In genomic region chr9:126376311-126376902, GRCh38 we compare ENCODE assay signal across 1 cellular context.
TF ChIP-seq lines count a peak whose summit lies in the region.

No MANE protein-coding gene starts in this region.

TF ChIP-seq in HepG2, 621 proteins besides CTCF, POLR2A, EP300 and RAD21 (continued from another document and continues in another):
- TF ChIP-seq, protein P1, sequence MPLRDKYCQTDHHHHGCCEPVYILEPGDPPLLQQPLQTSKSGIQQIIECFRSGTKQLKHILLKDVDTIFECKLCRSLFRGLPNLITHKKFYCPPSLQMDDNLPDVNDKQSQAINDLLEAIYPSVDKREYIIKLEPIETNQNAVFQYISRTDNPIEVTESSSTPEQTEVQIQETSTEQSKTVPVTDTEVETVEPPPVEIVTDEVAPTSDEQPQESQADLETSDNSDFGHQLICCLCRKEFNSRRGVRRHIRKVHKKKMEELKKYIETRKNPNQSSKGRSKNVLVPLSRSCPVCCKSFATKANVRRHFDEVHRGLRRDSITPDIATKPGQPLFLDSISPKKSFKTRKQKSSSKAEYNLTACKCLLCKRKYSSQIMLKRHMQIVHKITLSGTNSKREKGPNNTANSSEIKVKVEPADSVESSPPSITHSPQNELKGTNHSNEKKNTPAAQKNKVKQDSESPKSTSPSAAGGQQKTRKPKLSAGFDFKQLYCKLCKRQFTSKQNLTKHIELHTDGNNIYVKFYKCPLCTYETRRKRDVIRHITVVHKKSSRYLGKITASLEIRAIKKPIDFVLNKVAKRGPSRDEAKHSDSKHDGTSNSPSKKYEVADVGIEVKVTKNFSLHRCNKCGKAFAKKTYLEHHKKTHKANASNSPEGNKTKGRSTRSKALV (CRISPR knock-in tag; IDR thresholded peaks at IDR 0.05), result 0 out of 2 replicates have a peak, but pooled peaks have one; percentile 34
- TF ChIP-seq BATF2 (CRISPR knock-in tag; IDR thresholded peaks at IDR 0.05) (no peak), CSRNP1 (CRISPR knock-in tag; IDR thresholded peaks at IDR 0.05) (no peak), SP2 (CRISPR knock-in tag; IDR thresholded peaks at IDR 0.05) (no peak), SRSF4 (IDR thresholded peaks at IDR 0.05; ENCODE audit: low read depth, low read length, poor library complexity, severe bottlenecking) (no peak), NR2F2 (IDR thresholded peaks at IDR 0.05; ENCODE audit: borderline replicate concordance, low read depth) (no peak; the same call in 1 of the 2 replicates), SALL2 (CRISPR knock-in tag; IDR thresholded peaks at IDR 0.05) (peak; percentile 86; the same call in 1 of the 2 replicates), ZNF232 (CRISPR knock-in tag; IDR thresholded peaks at IDR 0.05; ENCODE audit: borderline replicate concordance) (no peak), ZNF775 (CRISPR knock-in tag; IDR thresholded peaks at IDR 0.05; ENCODE audit: borderline replicate concordance) (no peak), TRIM24 (CRISPR knock-in tag; IDR thresholded peaks at IDR 0.05) (no peak), RFX5 (IDR thresholded peaks at IDR 0.05; ENCODE audit: low read depth, low read length) (no peak), ZSCAN29 (CRISPR knock-in tag; conservative IDR thresholded peaks at IDR 0.05) (0 out of 2 replicates have a peak, but pooled peaks have one; percentile 53), SIN3B (IDR thresholded peaks at IDR 0.05; ENCODE audit: low read length) (no peak), PTBP1 (IDR thresholded peaks at IDR 0.05; ENCODE audit: low read depth, low read length, poor library complexity, severe bottlenecking) (no peak), ZNF510 (CRISPR knock-in tag; IDR thresholded peaks at IDR 0.05; ENCODE audit: low read depth) (no peak), KDM2A (CRISPR knock-in tag; IDR thresholded peaks at IDR 0.05; ENCODE audit: borderline replicate concordance, low read depth) (0 out of 2 replicates have a peak, but pooled peaks have one; percentile 17), GRHL1 (CRISPR knock-in tag; conservative IDR thresholded peaks at IDR 0.05) (no peak), ATM (IDR thresholded peaks at IDR 0.05; ENCODE audit: borderline replicate concordance) (no peak), GZF1 (CRISPR knock-in tag; IDR thresholded peaks at IDR 0.05) (no peak), ZNF572 (CRISPR knock-in tag; IDR thresholded peaks at IDR 0.05) (no peak), ZNF776 (CRISPR knock-in tag; IDR thresholded peaks at IDR 0.05) (no peak), MYNN (CRISPR knock-in tag; IDR thresholded peaks at IDR 0.05; ENCODE audit: low read depth) (no peak), DR1 (CRISPR knock-in tag; IDR thresholded peaks at IDR 0.05) (no peak), ZNF557 (CRISPR knock-in tag; IDR thresholded peaks at IDR 0.05) (no peak), THYN1 (CRISPR knock-in tag; IDR thresholded peaks at IDR 0.05; ENCODE audit: borderline replicate concordance, low read depth) (no peak), ELF4 (CRISPR knock-in tag; IDR thresholded peaks at IDR 0.05; ENCODE audit: borderline replicate concordance) (no peak), POLR2G (IDR thresholded peaks at IDR 0.05; ENCODE audit: low read depth, low read length) (peak; percentile 75), PHF21A (CRISPR knock-in tag; IDR thresholded peaks at IDR 0.05) (no peak), ZNF547 (CRISPR knock-in tag; IDR thresholded peaks at IDR 0.05) (no peak), HMGA1 (CRISPR knock-in tag; conservative IDR thresholded peaks at IDR 0.05) (no peak)
- TF ChIP-seq, protein P2, sequence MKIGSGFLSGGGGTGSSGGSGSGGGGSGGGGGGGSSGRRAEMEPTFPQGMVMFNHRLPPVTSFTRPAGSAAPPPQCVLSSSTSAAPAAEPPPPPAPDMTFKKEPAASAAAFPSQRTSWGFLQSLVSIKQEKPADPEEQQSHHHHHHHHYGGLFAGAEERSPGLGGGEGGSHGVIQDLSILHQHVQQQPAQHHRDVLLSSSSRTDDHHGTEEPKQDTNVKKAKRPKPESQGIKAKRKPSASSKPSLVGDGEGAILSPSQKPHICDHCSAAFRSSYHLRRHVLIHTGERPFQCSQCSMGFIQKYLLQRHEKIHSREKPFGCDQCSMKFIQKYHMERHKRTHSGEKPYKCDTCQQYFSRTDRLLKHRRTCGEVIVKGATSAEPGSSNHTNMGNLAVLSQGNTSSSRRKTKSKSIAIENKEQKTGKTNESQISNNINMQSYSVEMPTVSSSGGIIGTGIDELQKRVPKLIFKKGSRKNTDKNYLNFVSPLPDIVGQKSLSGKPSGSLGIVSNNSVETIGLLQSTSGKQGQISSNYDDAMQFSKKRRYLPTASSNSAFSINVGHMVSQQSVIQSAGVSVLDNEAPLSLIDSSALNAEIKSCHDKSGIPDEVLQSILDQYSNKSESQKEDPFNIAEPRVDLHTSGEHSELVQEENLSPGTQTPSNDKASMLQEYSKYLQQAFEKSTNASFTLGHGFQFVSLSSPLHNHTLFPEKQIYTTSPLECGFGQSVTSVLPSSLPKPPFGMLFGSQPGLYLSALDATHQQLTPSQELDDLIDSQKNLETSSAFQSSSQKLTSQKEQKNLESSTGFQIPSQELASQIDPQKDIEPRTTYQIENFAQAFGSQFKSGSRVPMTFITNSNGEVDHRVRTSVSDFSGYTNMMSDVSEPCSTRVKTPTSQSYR (CRISPR knock-in tag; IDR thresholded peaks at IDR 0.05; ENCODE audit: borderline replicate concordance), result peak; percentile 94
- TF ChIP-seq, protein P3, sequence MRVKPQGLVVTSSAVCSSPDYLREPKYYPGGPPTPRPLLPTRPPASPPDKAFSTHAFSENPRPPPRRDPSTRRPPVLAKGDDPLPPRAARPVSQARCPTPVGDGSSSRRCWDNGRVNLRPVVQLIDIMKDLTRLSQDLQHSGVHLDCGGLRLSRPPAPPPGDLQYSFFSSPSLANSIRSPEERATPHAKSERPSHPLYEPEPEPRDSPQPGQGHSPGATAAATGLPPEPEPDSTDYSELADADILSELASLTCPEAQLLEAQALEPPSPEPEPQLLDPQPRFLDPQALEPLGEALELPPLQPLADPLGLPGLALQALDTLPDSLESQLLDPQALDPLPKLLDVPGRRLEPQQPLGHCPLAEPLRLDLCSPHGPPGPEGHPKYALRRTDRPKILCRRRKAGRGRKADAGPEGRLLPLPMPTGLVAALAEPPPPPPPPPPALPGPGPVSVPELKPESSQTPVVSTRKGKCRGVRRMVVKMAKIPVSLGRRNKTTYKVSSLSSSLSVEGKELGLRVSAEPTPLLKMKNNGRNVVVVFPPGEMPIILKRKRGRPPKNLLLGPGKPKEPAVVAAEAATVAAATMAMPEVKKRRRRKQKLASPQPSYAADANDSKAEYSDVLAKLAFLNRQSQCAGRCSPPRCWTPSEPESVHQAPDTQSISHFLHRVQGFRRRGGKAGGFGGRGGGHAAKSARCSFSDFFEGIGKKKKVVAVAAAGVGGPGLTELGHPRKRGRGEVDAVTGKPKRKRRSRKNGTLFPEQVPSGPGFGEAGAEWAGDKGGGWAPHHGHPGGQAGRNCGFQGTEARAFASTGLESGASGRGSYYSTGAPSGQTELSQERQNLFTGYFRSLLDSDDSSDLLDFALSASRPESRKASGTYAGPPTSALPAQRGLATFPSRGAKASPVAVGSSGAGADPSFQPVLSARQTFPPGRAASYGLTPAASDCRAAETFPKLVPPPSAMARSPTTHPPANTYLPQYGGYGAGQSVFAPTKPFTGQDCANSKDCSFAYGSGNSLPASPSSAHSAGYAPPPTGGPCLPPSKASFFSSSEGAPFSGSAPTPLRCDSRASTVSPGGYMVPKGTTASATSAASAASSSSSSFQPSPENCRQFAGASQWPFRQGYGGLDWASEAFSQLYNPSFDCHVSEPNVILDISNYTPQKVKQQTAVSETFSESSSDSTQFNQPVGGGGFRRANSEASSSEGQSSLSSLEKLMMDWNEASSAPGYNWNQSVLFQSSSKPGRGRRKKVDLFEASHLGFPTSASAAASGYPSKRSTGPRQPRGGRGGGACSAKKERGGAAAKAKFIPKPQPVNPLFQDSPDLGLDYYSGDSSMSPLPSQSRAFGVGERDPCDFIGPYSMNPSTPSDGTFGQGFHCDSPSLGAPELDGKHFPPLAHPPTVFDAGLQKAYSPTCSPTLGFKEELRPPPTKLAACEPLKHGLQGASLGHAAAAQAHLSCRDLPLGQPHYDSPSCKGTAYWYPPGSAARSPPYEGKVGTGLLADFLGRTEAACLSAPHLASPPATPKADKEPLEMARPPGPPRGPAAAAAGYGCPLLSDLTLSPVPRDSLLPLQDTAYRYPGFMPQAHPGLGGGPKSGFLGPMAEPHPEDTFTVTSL (CRISPR knock-in tag; IDR thresholded peaks at IDR 0.05; ENCODE audit: borderline replicate concordance), result no peak
- TF ChIP-seq, protein P4, sequence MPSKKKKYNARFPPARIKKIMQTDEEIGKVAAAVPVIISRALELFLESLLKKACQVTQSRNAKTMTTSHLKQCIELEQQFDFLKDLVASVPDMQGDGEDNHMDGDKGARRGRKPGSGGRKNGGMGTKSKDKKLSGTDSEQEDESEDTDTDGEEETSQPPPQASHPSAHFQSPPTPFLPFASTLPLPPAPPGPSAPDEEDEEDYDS (CRISPR knock-in tag; IDR thresholded peaks at IDR 0.05), result peak; percentile 49; the same call in 1 of the 2 replicates
- TF ChIP-seq, protein P5, sequence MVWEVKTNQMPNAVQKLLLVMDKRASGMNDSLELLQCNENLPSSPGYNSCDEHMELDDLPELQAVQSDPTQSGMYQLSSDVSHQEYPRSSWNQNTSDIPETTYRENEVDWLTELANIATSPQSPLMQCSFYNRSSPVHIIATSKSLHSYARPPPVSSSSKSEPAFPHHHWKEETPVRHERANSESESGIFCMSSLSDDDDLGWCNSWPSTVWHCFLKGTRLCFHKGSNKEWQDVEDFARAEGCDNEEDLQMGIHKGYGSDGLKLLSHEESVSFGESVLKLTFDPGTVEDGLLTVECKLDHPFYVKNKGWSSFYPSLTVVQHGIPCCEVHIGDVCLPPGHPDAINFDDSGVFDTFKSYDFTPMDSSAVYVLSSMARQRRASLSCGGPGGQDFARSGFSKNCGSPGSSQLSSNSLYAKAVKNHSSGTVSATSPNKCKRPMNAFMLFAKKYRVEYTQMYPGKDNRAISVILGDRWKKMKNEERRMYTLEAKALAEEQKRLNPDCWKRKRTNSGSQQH (CRISPR knock-in tag; IDR thresholded peaks at IDR 0.05; ENCODE audit: low read depth), result no peak
- TF ChIP-seq, protein P6, sequence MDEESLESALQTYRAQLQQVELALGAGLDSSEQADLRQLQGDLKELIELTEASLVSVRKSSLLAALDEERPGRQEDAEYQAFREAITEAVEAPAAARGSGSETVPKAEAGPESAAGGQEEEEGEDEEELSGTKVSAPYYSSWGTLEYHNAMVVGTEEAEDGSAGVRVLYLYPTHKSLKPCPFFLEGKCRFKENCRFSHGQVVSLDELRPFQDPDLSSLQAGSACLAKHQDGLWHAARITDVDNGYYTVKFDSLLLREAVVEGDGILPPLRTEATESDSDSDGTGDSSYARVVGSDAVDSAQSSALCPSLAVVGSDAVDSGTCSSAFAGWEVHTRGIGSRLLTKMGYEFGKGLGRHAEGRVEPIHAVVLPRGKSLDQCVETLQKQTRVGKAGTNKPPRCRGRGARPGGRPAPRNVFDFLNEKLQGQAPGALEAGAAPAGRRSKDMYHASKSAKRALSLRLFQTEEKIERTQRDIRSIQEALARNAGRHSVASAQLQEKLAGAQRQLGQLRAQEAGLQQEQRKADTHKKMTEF (CRISPR knock-in tag; IDR thresholded peaks at IDR 0.05), result peak; percentile 62; the same call in 1 of the 2 replicates
- TF ChIP-seq, protein P7, sequence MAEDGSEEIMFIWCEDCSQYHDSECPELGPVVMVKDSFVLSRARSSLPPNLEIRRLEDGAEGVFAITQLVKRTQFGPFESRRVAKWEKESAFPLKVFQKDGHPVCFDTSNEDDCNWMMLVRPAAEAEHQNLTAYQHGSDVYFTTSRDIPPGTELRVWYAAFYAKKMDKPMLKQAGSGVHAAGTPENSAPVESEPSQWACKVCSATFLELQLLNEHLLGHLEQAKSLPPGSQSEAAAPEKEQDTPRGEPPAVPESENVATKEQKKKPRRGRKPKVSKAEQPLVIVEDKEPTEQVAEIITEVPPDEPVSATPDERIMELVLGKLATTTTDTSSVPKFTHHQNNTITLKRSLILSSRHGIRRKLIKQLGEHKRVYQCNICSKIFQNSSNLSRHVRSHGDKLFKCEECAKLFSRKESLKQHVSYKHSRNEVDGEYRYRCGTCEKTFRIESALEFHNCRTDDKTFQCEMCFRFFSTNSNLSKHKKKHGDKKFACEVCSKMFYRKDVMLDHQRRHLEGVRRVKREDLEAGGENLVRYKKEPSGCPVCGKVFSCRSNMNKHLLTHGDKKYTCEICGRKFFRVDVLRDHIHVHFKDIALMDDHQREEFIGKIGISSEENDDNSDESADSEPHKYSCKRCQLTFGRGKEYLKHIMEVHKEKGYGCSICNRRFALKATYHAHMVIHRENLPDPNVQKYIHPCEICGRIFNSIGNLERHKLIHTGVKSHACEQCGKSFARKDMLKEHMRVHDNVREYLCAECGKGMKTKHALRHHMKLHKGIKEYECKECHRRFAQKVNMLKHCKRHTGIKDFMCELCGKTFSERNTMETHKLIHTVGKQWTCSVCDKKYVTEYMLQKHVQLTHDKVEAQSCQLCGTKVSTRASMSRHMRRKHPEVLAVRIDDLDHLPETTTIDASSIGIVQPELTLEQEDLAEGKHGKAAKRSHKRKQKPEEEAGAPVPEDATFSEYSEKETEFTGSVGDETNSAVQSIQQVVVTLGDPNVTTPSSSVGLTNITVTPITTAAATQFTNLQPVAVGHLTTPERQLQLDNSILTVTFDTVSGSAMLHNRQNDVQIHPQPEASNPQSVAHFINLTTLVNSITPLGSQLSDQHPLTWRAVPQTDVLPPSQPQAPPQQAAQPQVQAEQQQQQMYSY (CRISPR knock-in tag; IDR thresholded peaks at IDR 0.05), result no peak
